ENCODE assay signal across 9 cellular contexts in genomic region chr1:84436907-84437667, GRCh38. TPM values are rescaled to one million over a fixed set of nuclear protein-coding genes. Genes with fewer than 3 reads are reported as not detected.
DNase-seq lines count a peak whose midpoint lies in the region; ATAC-seq and TF ChIP-seq lines count a peak whose summit lies in the region.
"Had no signal": no experiment of that assay in that cellular context is flagged by ENCODE, and none has a peak within 500 bp of the region (broad histone marks: within the 10 kb centered on the region; RNA-seq: fewer than 3 reads in every experiment).

No MANE protein-coding gene starts in this region.

- peaks cover 13% of the 10 kb centered on the region for H3K4me1 Mint-ChIP-seq in activated CD4-positive, alpha-beta memory T cell treated with anti-CD3 and anti-CD28 coated beads for 36 hours (ENCODE audit: low read depth)
- H3K4me1 Mint-ChIP-seq in activated T-cell treated with anti-CD3 and anti-CD28 coated beads, Interleukin-2, amount 50 U/mL, for 4 hours (ENCODE audit: low read depth) = peaks cover 19% of the 10 kb centered on the region

- intact Hi-C loops in activated CD4-positive, alpha-beta memory T cell treated with anti-CD3 and anti-CD28 coated beads for 36 hours (cut with micrococcal nuclease) = no loop called here
- intact Hi-C loops in spleen (cut with DNase I; ENCODE audit: low total_unique reads) (loop anchor here (10.0 kb wide), 1 partner anchor 318 kb away; no protein-coding TSS in a partner anchor), lower leg skin (cut with DNase I; ENCODE audit: low total_unique reads) (loop anchor here (10.0 kb wide), 2 partner anchors 302 to 318 kb away; no protein-coding TSS in a partner anchor)

- no peak overlapping the region for H3K27ac Mint-ChIP-seq in activated CD4-positive, alpha-beta memory T cell treated with anti-CD3 and anti-CD28 coated beads for 36 hours

- 30 to 39% (median 32%) methylated on average over 5 of the region's 5 CpGs for WGBS in spleen, 5 donors
- 67 to 73% methylated on average over 5 of the region's 5 CpGs for WGBS in lower leg skin, 2 donors

- DNase-seq in activated CD4-positive, alpha-beta memory T cell treated with anti-CD3 and anti-CD28 coated beads for 36 hours = no peak
- no peak for DNase-seq in spleen
- DNase-seq in dermis blood vessel endothelial cell = no peak
- DNase-seq in lower leg skin (ENCODE audit: low spot score in 2 of 2) = no peak
- no peak for DNase-seq in activated T-cell treated with anti-CD3 and anti-CD28 coated beads, Interleukin-2, amount 50 U/mL, for 4 hours

- H3K9me3 Mint-ChIP-seq in activated CD4-positive, alpha-beta memory T cell treated with anti-CD3 and anti-CD28 coated beads for 36 hours = no peaks in the 10 kb centered on the region
- H3K9me3 Mint-ChIP-seq in activated T-cell treated with anti-CD3 and anti-CD28 coated beads, Interleukin-2, amount 50 U/mL, for 4 hours = no peaks in the 10 kb centered on the region

- peak; percentile 33 for ATAC-seq in GM18867 (IDR thresholded peaks at IDR 0.05; ENCODE audit: unreplicated experiment)
- ATAC-seq in HG02938 (IDR thresholded peaks at IDR 0.05; ENCODE audit: unreplicated experiment) = peak; percentile 37
- ATAC-seq in activated T-cell treated with anti-CD3 and anti-CD28 coated beads, Interleukin-2, amount 50 U/mL, for 4 hours = no peak

- no peaks in the 10 kb centered on the region for H3K36me3 Mint-ChIP-seq in activated CD4-positive, alpha-beta memory T cell treated with anti-CD3 and anti-CD28 coated beads for 36 hours
- no peaks in the 10 kb centered on the region for H3K36me3 Mint-ChIP-seq in activated T-cell treated with anti-CD3 and anti-CD28 coated beads, Interleukin-2, amount 50 U/mL, for 4 hours (ENCODE audit: insufficient read depth)

- TF ChIP-seq CTCF in spleen (IDR thresholded peaks at IDR 0.05 in 8 of 11, conservative IDR thresholded peaks at IDR 0.05 in 3 of 11) (no peak), lower leg skin (IDR thresholded peaks at IDR 0.05) (no peak)

- no peaks in the 10 kb centered on the region for H3K36me3 ChIP-seq in spleen

- H3K27me3 ChIP-seq in spleen (replicated peaks in 1 of 7) = no peaks in the 10 kb centered on the region

- no peaks in the 10 kb centered on the region for H3K9me3 ChIP-seq in spleen

- peak overlapping the region in 1 of 8 donors; percentile 42 for H3K4me3 ChIP-seq in spleen
- H3K4me3 ChIP-seq in lower leg skin (ENCODE audit: low read depth, poor library complexity, severe bottlenecking) = no peak overlapping the region

- no peaks in the 10 kb centered on the region for H3K27me3 Mint-ChIP-seq in activated CD4-positive, alpha-beta memory T cell treated with anti-CD3 and anti-CD28 coated beads for 36 hours
- no peaks in the 10 kb centered on the region for H3K27me3 Mint-ChIP-seq in activated T-cell treated with anti-CD3 and anti-CD28 coated beads, Interleukin-2, amount 50 U/mL, for 4 hours (ENCODE audit: low read depth)

- H3K4me3 Mint-ChIP-seq in activated CD4-positive, alpha-beta memory T cell treated with anti-CD3 and anti-CD28 coated beads for 36 hours = peak overlapping the region; percentile 10
- H3K4me3 Mint-ChIP-seq in activated T-cell treated with anti-CD3 and anti-CD28 coated beads, Interleukin-2, amount 50 U/mL, for 4 hours = no peak overlapping the region

- TF ChIP-seq POLR2A in spleen (IDR thresholded peaks at IDR 0.05) = no peak
- no peak for TF ChIP-seq POLR2A in lower leg skin (IDR thresholded peaks at IDR 0.05)

- CTCF ChIA-PET in activated CD4-positive, alpha-beta memory T cell treated with anti-CD3 and anti-CD28 coated beads for 36 hours (lab: Charles Lee) = interaction anchor here (0.7 to 7.7 kb wide), 14 partner anchors 10 to 335 kb away, joined by 3 to 184 read pairs (median 4); partner anchors contain the start of genes GNG5, PRKACB and SPATA1

- POLR2A ChIA-PET in activated CD4-positive, alpha-beta memory T cell treated with anti-CD3 and anti-CD28 coated beads for 36 hours (lab: Charles Lee) = no interaction called here

- H3K4me1 ChIP-seq in spleen = peaks cover 13 to 55% (median 44%) of the 10 kb centered on the region in 6 donors

- peak overlapping the region; percentile 28 to 75 (median 55) for H3K27ac ChIP-seq in spleen

RNA-seq across cellular contexts. Expression of gene DNASE2B, which starts 38.8 kb away (rescaled TPM):
- not detected for total RNA-seq in activated CD4-positive, alpha-beta memory T cell treated with anti-CD3 and anti-CD28 coated beads for 36 hours
- total RNA-seq in spleen = 1 to 10 TPM in 1 of 7 donors, under 1 TPM in 4, not detected in 2; 0.32 to 1.7 (median 0.57) TPM
- 1 to 10 TPM in 1 of 3 donors, under 1 TPM in 2; 0.13 to 4.6 (median 0.36) TPM for polyA plus RNA-seq in spleen
- total RNA-seq in dermis blood vessel endothelial cell = not detected in 2 replicates
- total RNA-seq in lower leg skin = 1 to 10 TPM in 1 of 4 donors, under 1 TPM in 1, not detected in 2; 0.29 to 3.2 TPM
- total RNA-seq in activated T-cell treated with anti-CD3 and anti-CD28 coated beads, Interleukin-2, amount 50 U/mL, for 4 hours = not detected
- total RNA-seq: bronchial epithelial cell; T-helper 2 cell treated with Interferon-gamma antibody and Interleukin-4, amounts not matched to agents 100 ng/mL and 5 ng/mL, for 36 hours had no signal

RNA-seq across cellular contexts. Expression of gene RPF1, which starts 42.0 kb away (rescaled TPM):
- 10 to 100 TPM; 55.0 to 56.5 TPM for total RNA-seq in activated CD4-positive, alpha-beta memory T cell treated with anti-CD3 and anti-CD28 coated beads for 36 hours
- total RNA-seq in spleen = 10 to 100 TPM; 22.4 to 54.8 (median 26.5) TPM
- polyA plus RNA-seq in spleen = 10 to 100 TPM; 28.7 to 38.1 (median 29.8) TPM
- total RNA-seq in dermis blood vessel endothelial cell = 32.7 and 36.2 TPM in 2 replicates
- 10 to 100 TPM; 30.8 to 46.0 (median 37.6) TPM for total RNA-seq in lower leg skin
- total RNA-seq in activated T-cell treated with anti-CD3 and anti-CD28 coated beads, Interleukin-2, amount 50 U/mL, for 4 hours = 10 to 100 TPM; 88.2 to 96.1 (median 92.9) TPM

Comparison
In these comparisons a context has a peak if more than half of its experiments do, and no peak if none do; other contexts are left out.
1. ATAC-seq: peak in GM18867 (single experiment) and HG02938 (single experiment); none in activated T-cell treated with anti-CD3 and anti-CD28 coated beads, Interleukin-2, amount 50 U/mL, for 4 hours (0 of 2).